ENCODE assay signal across 10 cellular contexts in the genomic region with DNA sequence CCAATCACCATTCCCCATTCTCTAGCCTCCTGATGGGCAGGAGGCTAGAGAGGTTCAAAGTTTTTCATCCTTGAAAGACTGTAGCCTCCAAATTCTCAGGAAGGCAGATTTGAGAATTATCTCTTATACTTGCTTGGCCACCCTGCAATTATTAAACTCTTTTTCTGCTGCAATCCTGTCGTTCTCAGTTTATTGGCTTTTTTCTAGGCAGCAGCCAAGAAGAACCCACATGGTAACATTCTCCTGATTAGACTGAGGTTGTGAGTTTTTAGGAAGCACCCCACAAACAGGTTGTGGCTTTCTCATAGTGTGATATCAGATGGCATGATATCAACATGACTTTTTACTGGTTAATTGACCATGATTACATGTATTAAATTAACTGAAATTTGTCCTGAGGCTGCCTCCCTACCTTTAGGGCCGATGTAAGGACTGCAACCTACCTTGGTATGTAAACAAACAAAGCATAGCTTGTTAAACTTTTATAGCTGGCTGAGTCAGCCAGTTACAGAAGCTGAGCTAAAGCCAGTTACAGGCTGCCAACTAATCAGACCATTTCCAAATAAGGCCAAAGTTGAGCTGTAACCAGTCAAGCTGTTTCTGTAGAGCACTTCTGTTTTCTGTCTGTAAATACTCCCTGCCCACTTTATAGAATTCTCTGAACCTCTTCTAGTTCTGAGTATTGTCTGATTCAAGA. TPM values are rescaled to one million over a fixed set of nuclear protein-coding genes. Genes with fewer than 3 reads are reported as not detected.
DNase-seq lines count a peak whose midpoint lies in the region; ATAC-seq, FAIRE-seq and TF ChIP-seq lines count a peak whose summit lies in the region.
"Had no signal": no experiment of that assay in that cellular context is flagged by ENCODE, and none has a peak within 500 bp of the region (broad histone marks: within the 10 kb centered on the region; RNA-seq: fewer than 3 reads in every experiment).

No MANE protein-coding gene starts in this region.

- no peaks in the 10 kb centered on the region for H3K9me2 ChIP-seq in MM.1S (replicated peaks; ENCODE audit: insufficient read depth, low read length)

- H2AFZ ChIP-seq in MM.1S (ENCODE audit: low read length) (no peak overlapping the region), neuronal stem cell (ENCODE audit: low read length) (no peak overlapping the region)

- no peak overlapping the region for H2BK15ac ChIP-seq in neuronal stem cell (ENCODE audit: low read length)

- 49% methylated on average over 2 of the region's 2 CpGs for WGBS in esophagus muscularis mucosa
- WGBS in neuronal stem cell (ENCODE audit: extremely low coverage in 2 of 2, insufficient read length in 2 of 2, insufficient replicate concordance in 1 of 2), 2 donors = no CpG with 5 or more reads among the region's 2 CpGs
- WGBS in aorta, 2 donors = 48 to 52% methylated on average over 2 of the region's 2 CpGs

- no peak overlapping the region for H3K23ac ChIP-seq in neuronal stem cell (ENCODE audit: low read depth, low read length, poor library complexity)

- H3K9me3 Mint-ChIP-seq in stimulated activated effector memory CD8-positive, alpha-beta T cell treated with anti-CD3 and anti-CD28 coated beads, Interleukin-12 subunit alpha, Interleukin-12 subunit beta, amount 100 ng/mL, for 72 hours = no peaks in the 10 kb centered on the region

- H3K79me1 ChIP-seq in neuronal stem cell (ENCODE audit: low read depth, low read length) = no peaks in the 10 kb centered on the region

- peak; percentile 70 for FAIRE-seq in GM12891 (lab: Jason Lieb, UNC)

- H3K4ac ChIP-seq in neuronal stem cell (ENCODE audit: low read length) = no peak overlapping the region

- no peak overlapping the region for H3K4me3 Mint-ChIP-seq in stimulated activated effector memory CD8-positive, alpha-beta T cell treated with anti-CD3 and anti-CD28 coated beads, Interleukin-12 subunit alpha, Interleukin-12 subunit beta, amount 100 ng/mL, for 72 hours
- H3K4me3 Mint-ChIP-seq: T-helper 1 cell treated with Interleukin-12 subunit alpha and Interleukin-12 subunit beta and Interleukin-4 antibody, amounts not matched to agents 30 μg/mL and 1 μg/mL, for 36 hours had no signal

- H3K9ac ChIP-seq in MM.1S (ENCODE audit: low read length) (no peak overlapping the region), neuronal stem cell (ENCODE audit: low read depth, low read length, poor library complexity) (no peak overlapping the region)

- H3K14ac ChIP-seq in neuronal stem cell (ENCODE audit: low read length) = no peak overlapping the region

- TF ChIP-seq CTCF in MM.1S (IDR thresholded peaks at IDR 0.05; ENCODE audit: low read length) (no peak), esophagus muscularis mucosa (IDR thresholded peaks at IDR 0.05) (no peak)

- no peak for TF ChIP-seq EP300 in esophagus muscularis mucosa (IDR thresholded peaks at IDR 0.05)

- TF ChIP-seq POLR2A in GM12891 (IDR thresholded peaks at IDR 0.05; ENCODE audit: low read depth, low read length) (no peak), esophagus muscularis mucosa (IDR thresholded peaks at IDR 0.05; ENCODE audit: low read depth) (no peak)

- peaks cover 7% of the 10 kb centered on the region for H3K4me1 ChIP-seq in MM.1S (ENCODE audit: low read length)
- peaks cover 20 to 39% (median 35%) of the 10 kb centered on the region in 4 donors for H3K4me1 ChIP-seq in esophagus muscularis mucosa
- H3K4me1 ChIP-seq in neuronal stem cell (ENCODE audit: control insufficient read depth in 2 of 2, insufficient read depth in 1 of 2, low read depth in 1 of 2, low read length in 2 of 2) = peaks cover 0 to 4% of the 10 kb centered on the region in 2 donors
- peaks cover 0 to 1% of the 10 kb centered on the region in 2 donors for H3K4me1 ChIP-seq in aorta (ENCODE audit: control insufficient read depth in 1 of 2, insufficient read depth in 2 of 2, low read length in 2 of 2)

- H4K91ac ChIP-seq in neuronal stem cell (ENCODE audit: low read depth, low read length, poor library complexity) = no peak overlapping the region

- intact Hi-C loops in esophagus muscularis mucosa (cut with DNase I) = no loop called here
- intact Hi-C loops in aorta (cut with DNase I) = no loop called here

- H2BK12ac ChIP-seq in neuronal stem cell (ENCODE audit: low read length) = no peak overlapping the region

- H4K20me1 ChIP-seq in MM.1S (ENCODE audit: insufficient read depth, low read length) = no peaks in the 10 kb centered on the region

- no peak for DNase-seq in GM12891 (ENCODE audit: insufficient read length, low spot score)
- DNase-seq in MM.1S = peak; percentile 53
- DNase-seq in esophagus muscularis mucosa (ENCODE audit: extremely low spot score) = no peak
- no peak for DNase-seq in stimulated activated effector memory CD8-positive, alpha-beta T cell treated with anti-CD3 and anti-CD28 coated beads, Interleukin-12 subunit alpha, Interleukin-12 subunit beta, amount 100 ng/mL, for 72 hours (ENCODE audit: low spot score in 2 of 2)
- no peak for DNase-seq in NCI-H524 treated with DMSO at 0.1 percent for 48 hours (lab: John Stamatoyannopoulos, UW)
- DNase-seq in stimulated activated CD8-positive, alpha-beta memory T cell treated with anti-CD3 and anti-CD28 coated beads, Interleukin-4, amount 100 ng/mL, for 48 hours = no peak
- DNase-seq in neuronal stem cell (ENCODE audit: low spot score) = no peak
- no peak for DNase-seq in aorta
- DNase-seq: NCI-H1417 had no signal

- H3K36me3 Mint-ChIP-seq in stimulated activated effector memory CD8-positive, alpha-beta T cell treated with anti-CD3 and anti-CD28 coated beads, Interleukin-12 subunit alpha, Interleukin-12 subunit beta, amount 100 ng/mL, for 72 hours = peaks cover 12% of the 10 kb centered on the region

- H3K18ac ChIP-seq in neuronal stem cell (ENCODE audit: low read length) = no peak overlapping the region

- no peak overlapping the region for H2BK5ac ChIP-seq in neuronal stem cell (ENCODE audit: low read length)

- H2AK5ac ChIP-seq in neuronal stem cell (ENCODE audit: low read depth, low read length) = no peak overlapping the region

- H3K4me1 Mint-ChIP-seq in stimulated activated effector memory CD8-positive, alpha-beta T cell treated with anti-CD3 and anti-CD28 coated beads, Interleukin-12 subunit alpha, Interleukin-12 subunit beta, amount 100 ng/mL, for 72 hours = peaks cover 21% of the 10 kb centered on the region

- H3K9me3 ChIP-seq in MM.1S (replicated peaks; ENCODE audit: insufficient read depth, low read length) = no peaks in the 10 kb centered on the region
- H3K9me3 ChIP-seq in esophagus muscularis mucosa = no peaks in the 10 kb centered on the region
- H3K9me3 ChIP-seq in neuronal stem cell (replicated peaks in 1 of 2; ENCODE audit: control insufficient read depth in 2 of 2, insufficient read depth in 1 of 2, low read depth in 1 of 2, low read length in 2 of 2) = no peaks in the 10 kb centered on the region
- no peaks in the 10 kb centered on the region for H3K9me3 ChIP-seq in aorta (ENCODE audit: control insufficient read depth, low read length)

- H3K27me3 ChIP-seq in MM.1S (replicated peaks; ENCODE audit: insufficient read depth, low read length) = no peaks in the 10 kb centered on the region
- H3K27me3 ChIP-seq in esophagus muscularis mucosa = no peaks in the 10 kb centered on the region
- no peaks in the 10 kb centered on the region for H3K27me3 ChIP-seq in neuronal stem cell (ENCODE audit: control insufficient read depth in 3 of 3, insufficient read depth in 3 of 3, low read depth in 1 of 3, low read length in 3 of 3)
- no peaks in the 10 kb centered on the region for H3K27me3 ChIP-seq in aorta (ENCODE audit: control insufficient read depth in 1 of 2, insufficient read depth in 2 of 2, low read length in 1 of 2)

- H3F3A ChIP-seq in MM.1S (ENCODE audit: insufficient read depth, low read length) = no peaks in the 10 kb centered on the region

- H3K36me3 ChIP-seq in MM.1S (replicated peaks; ENCODE audit: insufficient read depth, low read length) (no peaks in the 10 kb centered on the region; the same call in 1 of the 2 replicates), esophagus muscularis mucosa (no peaks in the 10 kb centered on the region), neuronal stem cell (replicated peaks in 1 of 2; ENCODE audit: control insufficient read depth in 2 of 2, insufficient read depth in 2 of 2, low read length in 2 of 2) (no peaks in the 10 kb centered on the region), aorta (ENCODE audit: control insufficient read depth in 1 of 2, insufficient read depth in 2 of 2, low read length in 1 of 2) (no peaks in the 10 kb centered on the region)

- no peak overlapping the region for H4K8ac ChIP-seq in neuronal stem cell (ENCODE audit: low read depth, low read length)

- peak; percentile 51 for ATAC-seq in stimulated activated effector memory CD8-positive, alpha-beta T cell treated with anti-CD3 and anti-CD28 coated beads, Interleukin-12 subunit alpha, Interleukin-12 subunit beta, amount 100 ng/mL, for 72 hours
- ATAC-seq in aorta (ENCODE audit: low FRiP score) = no peak

- H3K79me2 ChIP-seq in MM.1S (ENCODE audit: low read length) = no peaks in the 10 kb centered on the region

- no peak overlapping the region for H2BK120ac ChIP-seq in neuronal stem cell (ENCODE audit: low read depth, low read length)

- peak overlapping the region; percentile 20 for H3K27ac Mint-ChIP-seq in stimulated activated effector memory CD8-positive, alpha-beta T cell treated with anti-CD3 and anti-CD28 coated beads, Interleukin-12 subunit alpha, Interleukin-12 subunit beta, amount 100 ng/mL, for 72 hours
- H3K27ac Mint-ChIP-seq: T-helper 1 cell treated with Interleukin-12 subunit alpha and Interleukin-12 subunit beta and Interleukin-4 antibody, amounts not matched to agents 30 μg/mL and 1 μg/mL, for 36 hours had no signal

- H3K27ac ChIP-seq in MM.1S (ENCODE audit: low read length) = peak overlapping the region; percentile 11; the same call in 1 of the 2 replicates
- H3K27ac ChIP-seq in esophagus muscularis mucosa (replicated peaks in 1 of 4) = peak overlapping the region; percentile 71 to 100 (median 86)
- H3K27ac ChIP-seq in neuronal stem cell (replicated peaks; ENCODE audit: low read length) = no peak overlapping the region
- no peak overlapping the region for H3K27ac ChIP-seq in aorta (ENCODE audit: low read depth in 1 of 2, low read length in 2 of 2)

- no peak overlapping the region for H3K4me2 ChIP-seq in MM.1S (ENCODE audit: low read depth, low read length)
- no peak overlapping the region for H3K4me2 ChIP-seq in neuronal stem cell (ENCODE audit: insufficient read depth, low read length, poor library complexity, severe bottlenecking)

- H3K4me3 ChIP-seq in MM.1S (ENCODE audit: low read length) (no peak overlapping the region), esophagus muscularis mucosa (no peak overlapping the region), neuronal stem cell (ENCODE audit: low read length in 2 of 2) (no peak overlapping the region), aorta (ENCODE audit: low read length in 2 of 2) (no peak overlapping the region)

TF ChIP-seq in GM12891, 5 proteins besides CTCF, POLR2A, EP300 and RAD21:
- TF ChIP-seq SPI1 (IDR thresholded peaks at IDR 0.05; ENCODE audit: low read depth, low read length) (peak; percentile 89), POU2F2 (IDR thresholded peaks at IDR 0.05; ENCODE audit: low read depth, low read length) (no peak)
TF ChIP-seq in GM12891: peak in this region for 1.

RNA-seq across cellular contexts. Expression of gene ZNF248, which starts 3.2 kb away (rescaled TPM):
- 5.9 TPM for polyA plus RNA-seq in GM12891 (2012; ENCODE audit: low read depth, missing spikeins)
- total RNA-seq in esophagus muscularis mucosa = 10 to 100 TPM; 12.9 to 23.7 (median 17.6) TPM
- 10.8 TPM for polyA plus RNA-seq in neuronal stem cell (2013, experiment 1 of 2)
- polyA plus RNA-seq in neuronal stem cell (2013, experiment 2 of 2) = 10.6 TPM
- total RNA-seq in aorta = 10 to 100 TPM; 15.1 to 21.1 TPM
- 10 to 100 TPM; 11.1 to 11.6 TPM for polyA plus RNA-seq in aorta

Comparison
In these comparisons a context has a peak if more than half of its experiments do, and no peak if none do; other contexts are left out.
1. H3K27ac ChIP-seq: peak in MM.1S (single experiment) and esophagus muscularis mucosa (4 of 4); none in neuronal stem cell (single experiment) and aorta (0 of 2).